1 cellular context compared by ENCODE assay signal in genomic region chr6:26065952-26066380, GRCh38.
TF ChIP-seq lines count a peak whose summit lies in the region.

No MANE protein-coding gene starts in this region.

TF ChIP-seq in K562, 482 proteins besides CTCF, POLR2A, EP300 and RAD21 (continued from another document and continues in another):
- TF ChIP-seq GTF3C2 (IDR thresholded peaks at IDR 0.05; ENCODE audit: borderline replicate concordance, extremely low read depth, insufficient read length) (no peak), ZNF518B (CRISPR knock-in tag; IDR thresholded peaks at IDR 0.05) (no peak), EP400 (IDR thresholded peaks at IDR 0.05) (peak; percentile 55), ZC3H4 (CRISPR knock-in tag; IDR thresholded peaks at IDR 0.05; ENCODE audit: borderline replicate concordance) (no peak), ZMIZ1 (IDR thresholded peaks at IDR 0.05; ENCODE audit: low read depth in 2 of 2, low read length in 2 of 2) (no peak; a peak in 1 of 4 replicates), GTF2E2 (tag; IDR thresholded peaks at IDR 0.05) (no peak), ATF7 (IDR thresholded peaks at IDR 0.05) (peak; percentile 26; the same call in 1 of the 2 replicates), HOXB6 (CRISPR knock-in tag; IDR thresholded peaks at IDR 0.05; ENCODE audit: borderline replicate concordance) (no peak), ZFPM2 (CRISPR knock-in tag; IDR thresholded peaks at IDR 0.05) (no peak), POLR2G (IDR thresholded peaks at IDR 0.05; ENCODE audit: low read depth, low read length) (no peak), SMC3 (conservative IDR thresholded peaks at IDR 0.05; ENCODE audit: insufficient read depth, low read depth, low read length) (peak; percentile 86), MLX (CRISPR knock-in tag; conservative IDR thresholded peaks at IDR 0.05) (no peak), SRSF3 (IDR thresholded peaks at IDR 0.05; ENCODE audit: insufficient read depth, low read length) (no peak), TAF15 (IDR thresholded peaks at IDR 0.05; ENCODE audit: low read depth, low read length) (no peak), RBM22 (IDR thresholded peaks at IDR 0.05; ENCODE audit: low read depth, low read length, poor library complexity, severe bottlenecking) (no peak), NFE2 (IDR thresholded peaks at IDR 0.05; ENCODE audit: low read depth) (peak; percentile 98), ARNT (IDR thresholded peaks at IDR 0.05) (peak in 1 of 2 experiments; percentile 66; a peak in 2 of 4 replicates), MBD1 (CRISPR knock-in tag; IDR thresholded peaks at IDR 0.05) (no peak), ZNF551 (CRISPR knock-in tag; IDR thresholded peaks at IDR 0.05) (no peak), HMGN3 (IDR thresholded peaks at IDR 0.05; ENCODE audit: borderline replicate concordance, extremely low read depth, insufficient read length, low read depth, low read length) (no peak), MNT (conservative IDR thresholded peaks at IDR 0.05) (peak; percentile 21 to 47; a peak in 1 of 4 replicates), LEF1 (IDR thresholded peaks at IDR 0.05) (no peak), FOXK2 (conservative IDR thresholded peaks at IDR 0.05 in 1 of 2, IDR thresholded peaks at IDR 0.05 in 1 of 2; ENCODE audit: low read depth in 2 of 2) (peak in 1 of 2 experiments; percentile 14; a peak in 1 of 4 replicates), DNMT1 (IDR thresholded peaks at IDR 0.05) (no peak), FOXM1 (IDR thresholded peaks at IDR 0.05; ENCODE audit: low read depth) (peak; percentile 42; the same call in 1 of the 2 replicates), FOXM1 (CRISPR knock-in tag; IDR thresholded peaks at IDR 0.05; ENCODE audit: low read depth) (no peak), KDM1A (IDR thresholded peaks at IDR 0.05) (peak; percentile 42 to 61; a peak in 3 of 4 replicates), ZNF134 (CRISPR knock-in tag; conservative IDR thresholded peaks at IDR 0.05) (no peak), FOXP1 (CRISPR knock-in tag; IDR thresholded peaks at IDR 0.05) (no peak), RBM17 (IDR thresholded peaks at IDR 0.05; ENCODE audit: borderline replicate concordance, low read depth, low read length) (no peak), KDM4B (IDR thresholded peaks at IDR 0.05; ENCODE audit: borderline replicate concordance in 2 of 2, low read depth in 1 of 2) (no peak), ARID2 (IDR thresholded peaks at IDR 0.05) (peak; percentile 84), GTF2F1 (IDR thresholded peaks at IDR 0.05; ENCODE audit: low read depth, low read length) (no peak), LCOR (CRISPR knock-in tag; IDR thresholded peaks at IDR 0.05) (no peak), TBP (optimal IDR thresholded peaks at IDR 0.05; ENCODE audit: low read depth, low read length) (no peak), ID3 (CRISPR knock-in tag; IDR thresholded peaks at IDR 0.05) (no peak), ID3 (tag; IDR thresholded peaks at IDR 0.05) (no peak), ZNF280A (IDR thresholded peaks at IDR 0.05; ENCODE audit: low read depth, partially characterized antibody) (no peak), DPF2 (IDR thresholded peaks at IDR 0.05) (peak; percentile 71), USF2 (CRISPR knock-in tag; IDR thresholded peaks at IDR 0.05) (no peak), MEIS2 (IDR thresholded peaks at IDR 0.05; ENCODE audit: partially characterized antibody) (peak; percentile 66), THRB (CRISPR knock-in tag; conservative IDR thresholded peaks at IDR 0.05) (no peak)
